Comparison of ENCODE assay signal across 25 cellular contexts in genomic region chr12:49137476-49137875, GRCh38. TPM values are rescaled to one million over a fixed set of nuclear protein-coding genes. Genes with fewer than 3 reads are reported as not detected.
"Had no signal": no experiment of that assay in that cellular context is flagged by ENCODE, and none has a peak within 500 bp of the region (broad histone marks: within the 10 kb centered on the region; RNA-seq: fewer than 3 reads in every experiment).

No MANE protein-coding gene starts in this region.

- H3K36me3 ChIP-seq: heart left ventricle, ovary, sigmoid colon, thoracic aorta, tibial nerve, upper lobe of right lung, uterus had no signal

- ATAC-seq: effector memory CD8-positive, alpha-beta T cell; foreskin keratinocyte; gastroesophageal sphincter; heart left ventricle; left lobe of liver; natural killer cell; psoas muscle; right cardiac atrium; stimulated activated effector memory CD8-positive, alpha-beta T cell treated with anti-CD3 and anti-CD28 coated beads, Interleukin-12 subunit alpha, Interleukin-12 subunit beta, amount 100 ng/mL, for 72 hours; stimulated activated naive CD8-positive, alpha-beta T cell treated with anti-CD3 and anti-CD28 coated beads, Interleukin-15, Interleukin-2, amounts not matched to agents 100 U/mL and 50 U/mL, for 24 hours; upper lobe of right lung had no signal

- H3K27ac ChIP-seq: coronary artery, foreskin keratinocyte, gastroesophageal sphincter, heart left ventricle, hepatocyte, ovary, psoas muscle, sigmoid colon, thoracic aorta, tibial nerve, upper lobe of right lung, uterus had no signal

- H3K4me1 ChIP-seq: uterus had no signal

- H2AFZ ChIP-seq: hepatocyte had no signal

- H3K4me2 ChIP-seq: hepatocyte had no signal

- H3K9me3 ChIP-seq: gastroesophageal sphincter, heart left ventricle, ovary, psoas muscle, sigmoid colon, thoracic aorta, tibial nerve, upper lobe of right lung, uterus had no signal

- H3K27me3 ChIP-seq: foreskin keratinocyte, gastroesophageal sphincter, heart left ventricle, hepatocyte, ovary, sigmoid colon, tibial nerve, upper lobe of right lung, uterus had no signal

- H3K4me3 ChIP-seq: coronary artery, gastroesophageal sphincter, heart left ventricle, hepatocyte, lung, ovary, psoas muscle, sigmoid colon, thoracic aorta, tibial nerve, upper lobe of right lung, uterus had no signal

- DNase-seq: effector memory CD8-positive, alpha-beta T cell; erythroblast; foreskin keratinocyte; heart left ventricle; kidney; natural killer cell; occipital lobe; ovary; psoas muscle; right cardiac atrium; sigmoid colon; stimulated activated CD4-positive, alpha-beta T cell treated with anti-CD3 and anti-CD28 coated beads, Interleukin-2, amount 100 ng/mL, for 24 hours; stimulated activated CD4-positive, alpha-beta T cell treated with anti-CD3 and anti-CD28 coated beads, Interleukin-4, amount 100 ng/mL, for 24 hours; stimulated activated naive CD8-positive, alpha-beta T cell treated with anti-CD3 and anti-CD28 coated beads, Interleukin-15, Interleukin-2, amounts not matched to agents 100 U/mL and 50 U/mL, for 24 hours; substantia nigra; upper lobe of right lung; uterus had no signal

RNA-seq across cellular contexts. Expression of gene DHH, which starts 42.9 kb away (rescaled TPM):
- total RNA-seq: foreskin keratinocyte, hepatocyte, left lobe of liver had no signal
- polyA plus RNA-seq: foreskin keratinocyte, hepatocyte had no signal
